13 cellular contexts compared by ENCODE assay signal in genomic region chr5:131364507-131365050, GRCh38.
DNase-seq lines count a peak whose midpoint lies in the region; ATAC-seq and TF ChIP-seq lines count a peak whose summit lies in the region.
"Had no signal": no experiment of that assay in that cellular context is flagged by ENCODE, and none has a peak within 500 bp of the region (broad histone marks: within the 10 kb centered on the region; RNA-seq: fewer than 3 reads in every experiment).

No MANE protein-coding gene starts in this region.

- no peaks in the 10 kb centered on the region for H3K9me3 ChIP-seq in endodermal cell (ENCODE audit: control insufficient read depth, low read length)
- H3K9me3 ChIP-seq in upper lobe of right lung: peaks cover 4% of the 10 kb centered on the region

- no peaks in the 10 kb centered on the region for H3K27me3 Mint-ChIP-seq in activated naive CD4-positive, alpha-beta T cell treated with anti-CD3 and anti-CD28 coated beads, Interleukin-2, amount 10 ng/mL, durations not matched to agents 7 days and 5 days
- no peaks in the 10 kb centered on the region for H3K27me3 Mint-ChIP-seq in T-helper 2 cell treated with Interferon-gamma antibody and Interleukin-4, amounts not matched to agents 5 μg/mL and 100 μg/mL, for 36 hours (ENCODE audit: low read depth)
- no peaks in the 10 kb centered on the region for H3K27me3 Mint-ChIP-seq in endodermal cell (ENCODE audit: insufficient read depth)

- H3K9ac ChIP-seq in endodermal cell (ENCODE audit: extremely low read depth, low read length, poor library complexity, severe bottlenecking): no peak overlapping the region

- no peak for TF ChIP-seq CTCF in endodermal cell (conservative IDR thresholded peaks at IDR 0.05)
- TF ChIP-seq CTCF in upper lobe of right lung (IDR thresholded peaks at IDR 0.05): no peak

- peak; percentile 55 for ATAC-seq in upper lobe of right lung
- ATAC-seq in GM21447 (IDR thresholded peaks at IDR 0.05; ENCODE audit: unreplicated experiment): no peak
- ATAC-seq: HCT116 had no signal

- H3K27ac Mint-ChIP-seq in activated naive CD4-positive, alpha-beta T cell treated with anti-CD3 and anti-CD28 coated beads, Interleukin-2, amount 10 ng/mL, durations not matched to agents 7 days and 5 days: peak overlapping the region; percentile 79
- H3K27ac Mint-ChIP-seq in T-helper 2 cell treated with Interferon-gamma antibody and Interleukin-4, amounts not matched to agents 5 μg/mL and 100 μg/mL, for 36 hours: peak overlapping the region; percentile 83
- peak overlapping the region; percentile 3 for H3K27ac Mint-ChIP-seq in endodermal cell

- CTCF ChIA-PET in activated naive CD4-positive, alpha-beta T cell treated with anti-CD3 and anti-CD28 coated beads, Interleukin-2, amount 10 ng/mL, durations not matched to agents 7 days and 5 days (lab: Charles Lee): interaction anchor here (0.9 to 3.3 kb wide), 3 partner anchors 11 to 20 kb away, joined by 3 to 15 read pairs (median 3); no protein-coding TSS in a partner anchor

- H3K36me3 ChIP-seq in endodermal cell (ENCODE audit: control insufficient read depth, insufficient read depth, low read length): peaks cover 7% of the 10 kb centered on the region
- H3K36me3 ChIP-seq in upper lobe of right lung: peaks cover 12% of the 10 kb centered on the region

- H3K4me1 ChIP-seq in endodermal cell (ENCODE audit: control insufficient read depth, insufficient read depth, low read length) (no peaks in the 10 kb centered on the region), upper lobe of right lung (peaks cover 4% of the 10 kb centered on the region)

- intact Hi-C loops in upper lobe of right lung (cut with DNase I): no loop called here

- H3K27me3 ChIP-seq in endodermal cell (ENCODE audit: control insufficient read depth, insufficient read depth, low read length, poor library complexity, severe bottlenecking) (no peaks in the 10 kb centered on the region), upper lobe of right lung (no peaks in the 10 kb centered on the region)

- 92 to 96% methylated on average over 1 of the region's 1 CpG for WGBS in endodermal cell (ENCODE audit: insufficient coverage in 1 of 2, insufficient read length in 1 of 2), 2 experiments

- peaks cover 64% of the 10 kb centered on the region for H3K36me3 Mint-ChIP-seq in activated naive CD4-positive, alpha-beta T cell treated with anti-CD3 and anti-CD28 coated beads, Interleukin-2, amount 10 ng/mL, durations not matched to agents 7 days and 5 days
- peaks cover 61% of the 10 kb centered on the region for H3K36me3 Mint-ChIP-seq in T-helper 2 cell treated with Interferon-gamma antibody and Interleukin-4, amounts not matched to agents 5 μg/mL and 100 μg/mL, for 36 hours (ENCODE audit: low read depth)
- H3K36me3 Mint-ChIP-seq in endodermal cell (ENCODE audit: low read depth): peaks cover 24% of the 10 kb centered on the region

- H3K4me3 Mint-ChIP-seq in activated naive CD4-positive, alpha-beta T cell treated with anti-CD3 and anti-CD28 coated beads, Interleukin-2, amount 10 ng/mL, durations not matched to agents 7 days and 5 days: no peak overlapping the region
- H3K4me3 Mint-ChIP-seq in T-helper 2 cell treated with Interferon-gamma antibody and Interleukin-4, amounts not matched to agents 5 μg/mL and 100 μg/mL, for 36 hours: peak overlapping the region; percentile 45
- H3K4me3 Mint-ChIP-seq in endodermal cell: no peak overlapping the region

- peaks cover 69% of the 10 kb centered on the region for H3K4me1 Mint-ChIP-seq in activated naive CD4-positive, alpha-beta T cell treated with anti-CD3 and anti-CD28 coated beads, Interleukin-2, amount 10 ng/mL, durations not matched to agents 7 days and 5 days
- peaks cover 47% of the 10 kb centered on the region for H3K4me1 Mint-ChIP-seq in T-helper 2 cell treated with Interferon-gamma antibody and Interleukin-4, amounts not matched to agents 5 μg/mL and 100 μg/mL, for 36 hours (ENCODE audit: low read depth)
- peaks cover 8% of the 10 kb centered on the region for H3K4me1 Mint-ChIP-seq in endodermal cell

- peak; percentile 49 for DNase-seq in activated naive CD4-positive, alpha-beta T cell treated with anti-CD3 and anti-CD28 coated beads, Interleukin-2, amount 10 ng/mL, durations not matched to agents 7 days and 5 days
- no peak for DNase-seq in activated naive CD4-positive, alpha-beta T cell treated with anti-CD3 and anti-CD28 coated beads, Interleukin-2, amount 50 U/mL, for 16 hours
- no peak for DNase-seq in T-helper 2 cell treated with Interferon-gamma antibody and Interleukin-4, amounts not matched to agents 5 μg/mL and 100 μg/mL, for 36 hours (ENCODE audit: low spot score)
- DNase-seq in endodermal cell (no peak), upper lobe of right lung (no peak), C1 segment of cervical spinal cord (lab: John Stamatoyannopoulos, UW) (no peak), NCI-H1092 (lab: John Stamatoyannopoulos, UW) (no peak)
- DNase-seq: activated CD8-positive, alpha-beta memory T cell treated with anti-CD3 and anti-CD28 coated beads for 24 hours; NCI-H2029 treated with DMSO at 0.1 percent for 48 hours had no signal

- H3K4me3 ChIP-seq in endodermal cell (ENCODE audit: low read length) (no peak overlapping the region), upper lobe of right lung (no peak overlapping the region)
- H3K4me3 ChIP-seq: skin epidermis had no signal

- H3K9me3 Mint-ChIP-seq in activated naive CD4-positive, alpha-beta T cell treated with anti-CD3 and anti-CD28 coated beads, Interleukin-2, amount 10 ng/mL, durations not matched to agents 7 days and 5 days: no peaks in the 10 kb centered on the region
- peaks cover 5% of the 10 kb centered on the region for H3K9me3 Mint-ChIP-seq in T-helper 2 cell treated with Interferon-gamma antibody and Interleukin-4, amounts not matched to agents 5 μg/mL and 100 μg/mL, for 36 hours
- no peaks in the 10 kb centered on the region for H3K9me3 Mint-ChIP-seq in endodermal cell

- H3K27ac ChIP-seq in endodermal cell (ENCODE audit: low read depth, low read length): no peak overlapping the region
- no peak overlapping the region for H3K27ac ChIP-seq in upper lobe of right lung
- H3K27ac ChIP-seq: epithelial cell of prostate had no signal

Comparison
In these comparisons a context has a peak if more than half of its experiments do, and no peak if none do; other contexts are left out.
1. H3K27ac Mint-ChIP-seq: peak in every context shown above with its lines; median percentile 83 in T-helper 2 cell treated with Interferon-gamma antibody and Interleukin-4, amounts not matched to agents 5 μg/mL and 100 μg/mL, for 36 hours; 79 in activated naive CD4-positive, alpha-beta T cell treated with anti-CD3 and anti-CD28 coated beads, Interleukin-2, amount 10 ng/mL, durations not matched to agents 7 days and 5 days; 3 in endodermal cell.